In the genomic region with DNA sequence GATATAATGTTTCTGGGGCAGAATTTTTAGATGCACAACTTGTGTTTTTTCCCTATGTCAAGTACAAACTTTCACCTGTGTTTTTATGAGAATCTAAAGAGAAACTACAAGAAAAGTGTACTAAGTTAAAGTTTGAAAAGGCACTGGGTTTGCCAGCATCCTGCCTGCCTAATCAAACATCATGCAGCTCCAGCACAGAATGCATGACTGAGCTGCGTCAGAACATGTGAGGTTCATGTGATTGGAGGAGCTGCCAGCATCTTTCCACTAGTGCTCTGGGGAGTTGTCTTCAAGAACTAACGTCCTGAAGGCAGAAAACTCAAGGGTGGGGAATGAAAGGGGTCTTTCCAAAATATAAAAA, we compare ENCODE assay signal across 8 cellular contexts. TPM values are rescaled to one million over a fixed set of nuclear protein-coding genes. Genes with fewer than 3 reads are reported as not detected.
DNase-seq lines count a peak whose midpoint lies in the region; ATAC-seq and TF ChIP-seq lines count a peak whose summit lies in the region.

No MANE protein-coding gene starts in this region.

- H3K27me3 ChIP-seq in vagina (no peaks in the 10 kb centered on the region), SJCRH30 (no peaks in the 10 kb centered on the region), esophagus squamous epithelium (no peaks in the 10 kb centered on the region)

- peaks cover 48 to 56% of the 10 kb centered on the region in 2 donors for H3K4me1 Mint-ChIP-seq in natural killer cell treated with Interleukin-12 subunit alpha and Interleukin-12 subunit beta and Interleukin-15 and Interleukin-18, amount 100 ng/mL, for 72 hours (ENCODE audit: low read depth in 2 of 2)
- H3K4me1 Mint-ChIP-seq in natural killer cell = peaks cover 0 to 17% of the 10 kb centered on the region in 2 donors
- peaks cover 73% of the 10 kb centered on the region for H3K4me1 Mint-ChIP-seq in activated CD4-positive, alpha-beta T cell treated with anti-CD3 and anti-CD28 coated beads, Interleukin-2, amount 10 ng/mL, durations not matched to agents 7 days and 5 days

- DNase-seq in natural killer cell treated with Interleukin-12 subunit alpha and Interleukin-12 subunit beta and Interleukin-15 and Interleukin-18, amount 100 ng/mL, for 72 hours (ENCODE audit: low spot score) = no peak
- DNase-seq in natural killer cell (no peak), Right ventricle myocardium superior (no peak), vagina (ENCODE audit: extremely low spot score in 2 of 2) (no peak), SJCRH30 (no peak), esophagus squamous epithelium (lab: John Stamatoyannopoulos, UW) (no peak)
- DNase-seq in activated CD4-positive, alpha-beta T cell treated with anti-CD3 and anti-CD28 coated beads, Interleukin-2, amount 10 ng/mL, durations not matched to agents 7 days and 5 days = peak; percentile 71

- H3K9me3 ChIP-seq in vagina = no peaks in the 10 kb centered on the region
- H3K9me3 ChIP-seq in SJCRH30 (replicated peaks) = no peaks in the 10 kb centered on the region
- no peaks in the 10 kb centered on the region for H3K9me3 ChIP-seq in esophagus squamous epithelium

- H3K27me3 Mint-ChIP-seq in natural killer cell treated with Interleukin-12 subunit alpha and Interleukin-12 subunit beta and Interleukin-15 and Interleukin-18, amount 100 ng/mL, for 72 hours = peaks cover 0 to 2% of the 10 kb centered on the region in 2 donors
- H3K27me3 Mint-ChIP-seq in natural killer cell (ENCODE audit: low read depth in 2 of 2) = peaks cover 0 to 2% of the 10 kb centered on the region in 2 donors
- H3K27me3 Mint-ChIP-seq in activated CD4-positive, alpha-beta T cell treated with anti-CD3 and anti-CD28 coated beads, Interleukin-2, amount 10 ng/mL, durations not matched to agents 7 days and 5 days = no peaks in the 10 kb centered on the region

- TF ChIP-seq POLR2A in vagina (IDR thresholded peaks at IDR 0.05) (no peak), esophagus squamous epithelium (IDR thresholded peaks at IDR 0.05) (no peak)

- no peak overlapping the region for H3K4me3 ChIP-seq in vagina
- no peak overlapping the region for H3K4me3 ChIP-seq in SJCRH30
- no peak overlapping the region for H3K4me3 ChIP-seq in esophagus squamous epithelium

- peaks cover 5% of the 10 kb centered on the region for H3K4me1 ChIP-seq in vagina
- no peaks in the 10 kb centered on the region for H3K4me1 ChIP-seq in SJCRH30
- H3K4me1 ChIP-seq in esophagus squamous epithelium = peaks cover 4 to 46% (median 14%) of the 10 kb centered on the region in 3 donors

- POLR2A ChIA-PET in activated CD4-positive, alpha-beta T cell treated with anti-CD3 and anti-CD28 coated beads, Interleukin-2, amount 10 ng/mL, durations not matched to agents 7 days and 5 days (lab: Charles Lee) = interaction anchor here (1.0 to 1.2 kb wide), 2 partner anchors 46 to 133 kb away, joined by 3 to 4 read pairs; a partner anchor contains a TSS

- no peak overlapping the region for H3K4me3 Mint-ChIP-seq in natural killer cell treated with Interleukin-12 subunit alpha and Interleukin-12 subunit beta and Interleukin-15 and Interleukin-18, amount 100 ng/mL, for 72 hours
- H3K4me3 Mint-ChIP-seq in natural killer cell = no peak overlapping the region
- no peak overlapping the region for H3K4me3 Mint-ChIP-seq in activated CD4-positive, alpha-beta T cell treated with anti-CD3 and anti-CD28 coated beads, Interleukin-2, amount 10 ng/mL, durations not matched to agents 7 days and 5 days

- H3K9me3 Mint-ChIP-seq in natural killer cell treated with Interleukin-12 subunit alpha and Interleukin-12 subunit beta and Interleukin-15 and Interleukin-18, amount 100 ng/mL, for 72 hours = no peaks in the 10 kb centered on the region
- no peaks in the 10 kb centered on the region for H3K9me3 Mint-ChIP-seq in natural killer cell
- peaks cover 8% of the 10 kb centered on the region for H3K9me3 Mint-ChIP-seq in activated CD4-positive, alpha-beta T cell treated with anti-CD3 and anti-CD28 coated beads, Interleukin-2, amount 10 ng/mL, durations not matched to agents 7 days and 5 days

- TF ChIP-seq CTCF in natural killer cell (IDR thresholded peaks at IDR 0.05) (no peak), vagina (IDR thresholded peaks at IDR 0.05) (no peak), esophagus squamous epithelium (IDR thresholded peaks at IDR 0.05) (no peak)

- 9 to 15% methylated on average over 2 of the region's 2 CpGs for WGBS in esophagus squamous epithelium, 2 donors

- CTCF ChIA-PET in activated CD4-positive, alpha-beta T cell treated with anti-CD3 and anti-CD28 coated beads, Interleukin-2, amount 10 ng/mL, durations not matched to agents 7 days and 5 days (lab: Charles Lee) = interaction anchor here (0.6 to 2.9 kb wide), 7 partner anchors 8 to 144 kb away, joined by 3 to 9 read pairs (median 5); a partner anchor contains a TSS

- ATAC-seq in natural killer cell treated with Interleukin-12 subunit alpha and Interleukin-12 subunit beta and Interleukin-15 and Interleukin-18, amount 100 ng/mL, for 72 hours = no peak
- ATAC-seq in natural killer cell (no peak), HG03039 (IDR thresholded peaks at IDR 0.05; ENCODE audit: unreplicated experiment) (peak; percentile 34), Right ventricle myocardium superior (ENCODE audit: poor library complexity) (peak; percentile 73)

- peak overlapping the region; percentile 18 to 97 for H3K27ac Mint-ChIP-seq in natural killer cell treated with Interleukin-12 subunit alpha and Interleukin-12 subunit beta and Interleukin-15 and Interleukin-18, amount 100 ng/mL, for 72 hours
- H3K27ac Mint-ChIP-seq in natural killer cell = no peak overlapping the region
- peak overlapping the region; percentile 90 for H3K27ac Mint-ChIP-seq in activated CD4-positive, alpha-beta T cell treated with anti-CD3 and anti-CD28 coated beads, Interleukin-2, amount 10 ng/mL, durations not matched to agents 7 days and 5 days

- intact Hi-C loops in natural killer cell (cut with micrococcal nuclease) = no loop called here
- intact Hi-C loops in Right ventricle myocardium superior (cut with DNase I) = no loop called here
- intact Hi-C loops in vagina (cut with DNase I) = no loop called here
- intact Hi-C loops in esophagus squamous epithelium (cut with DNase I) = no loop called here

- no peaks in the 10 kb centered on the region for H3K36me3 ChIP-seq in vagina
- H3K36me3 ChIP-seq in SJCRH30 = no peaks in the 10 kb centered on the region
- no peaks in the 10 kb centered on the region for H3K36me3 ChIP-seq in esophagus squamous epithelium

- H3K36me3 Mint-ChIP-seq in natural killer cell treated with Interleukin-12 subunit alpha and Interleukin-12 subunit beta and Interleukin-15 and Interleukin-18, amount 100 ng/mL, for 72 hours = no peaks in the 10 kb centered on the region
- no peaks in the 10 kb centered on the region for H3K36me3 Mint-ChIP-seq in natural killer cell
- H3K36me3 Mint-ChIP-seq in activated CD4-positive, alpha-beta T cell treated with anti-CD3 and anti-CD28 coated beads, Interleukin-2, amount 10 ng/mL, durations not matched to agents 7 days and 5 days (ENCODE audit: low read depth) = peaks cover 31% of the 10 kb centered on the region

- H3K27ac ChIP-seq in vagina = peak overlapping the region; percentile 60
- H3K27ac ChIP-seq in SJCRH30 = no peak overlapping the region
- peak overlapping the region in 2 of 4 donors; percentile 40 to 57 for H3K27ac ChIP-seq in esophagus squamous epithelium

RNA-seq across cellular contexts. Expression of a gene that starts 46.1 kb away (rescaled TPM):
- total RNA-seq in natural killer cell treated with Interleukin-12 subunit alpha and Interleukin-12 subunit beta and Interleukin-15 and Interleukin-18, amount 100 ng/mL, for 72 hours = 10 to 100 TPM; 25.4 to 36.1 TPM
- total RNA-seq in natural killer cell = 10 to 100 TPM; 23.5 to 33.9 (median 31.8) TPM
- 10 to 100 TPM; 17.7 to 20.2 TPM for total RNA-seq in activated CD4-positive, alpha-beta T cell treated with anti-CD3 and anti-CD28 coated beads, Interleukin-2, amount 10 ng/mL, durations not matched to agents 7 days and 5 days
- 7.3 TPM for total RNA-seq in Right ventricle myocardium superior
- total RNA-seq in vagina = 49.8 TPM
- total RNA-seq in SJCRH30 (2014; rRNA removed; shearing (Covaris generic)) = 26.6 and 30.9 TPM in 2 replicates
- 10 to 100 TPM; 15.4 to 37.2 (median 27.6) TPM for total RNA-seq in esophagus squamous epithelium

Comparison
In these comparisons a context has a peak if more than half of its experiments do, and no peak if none do; other contexts are left out.
1. H3K27ac Mint-ChIP-seq: peak in natural killer cell treated with Interleukin-12 subunit alpha and Interleukin-12 subunit beta and Interleukin-15 and Interleukin-18, amount 100 ng/mL, for 72 hours (2 of 2) and activated CD4-positive, alpha-beta T cell treated with anti-CD3 and anti-CD28 coated beads, Interleukin-2, amount 10 ng/mL, durations not matched to agents 7 days and 5 days (single experiment); none in natural killer cell (0 of 2).
2. ATAC-seq: peak in HG03039 (single experiment) and Right ventricle myocardium superior (single experiment); none in natural killer cell treated with Interleukin-12 subunit alpha and Interleukin-12 subunit beta and Interleukin-15 and Interleukin-18, amount 100 ng/mL, for 72 hours (0 of 2) and natural killer cell (0 of 3).